In the genomic region with DNA sequence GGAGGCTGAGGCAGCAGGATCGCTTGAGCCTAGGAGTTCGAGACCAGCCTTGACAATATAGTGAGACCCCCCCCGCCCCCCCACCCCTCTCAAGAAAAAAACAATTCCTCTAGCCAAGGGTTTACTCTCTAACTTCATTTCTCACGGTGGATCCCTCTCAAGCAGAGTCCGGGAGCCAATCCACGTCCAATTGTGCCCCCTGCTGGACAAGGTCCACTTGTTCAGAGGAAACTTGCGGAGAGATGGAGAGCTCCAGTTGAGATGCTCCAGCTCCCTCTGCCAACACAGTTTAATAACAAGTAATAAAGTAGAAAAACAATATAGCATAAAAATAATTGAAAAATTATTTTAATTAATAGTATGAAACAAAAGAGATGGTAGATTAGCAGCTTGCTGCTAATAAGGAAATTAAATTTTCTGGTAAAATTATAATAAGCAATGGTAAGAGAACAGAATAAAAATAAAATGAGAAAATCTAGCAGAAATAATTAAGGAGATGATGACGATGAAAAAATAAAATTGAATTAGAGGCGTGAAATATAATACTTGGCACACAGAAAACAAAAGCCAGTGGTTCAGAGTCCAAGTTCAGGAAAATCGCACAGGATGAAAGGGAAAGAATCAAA, we compare ENCODE assay signal across 1 cellular context.
TF ChIP-seq lines count a peak whose summit lies in the region.

No MANE protein-coding gene starts in this region.

TF ChIP-seq in H1, 55 proteins besides CTCF, POLR2A, EP300 and RAD21 (continued from another document):
- TF ChIP-seq, protein P1, sequence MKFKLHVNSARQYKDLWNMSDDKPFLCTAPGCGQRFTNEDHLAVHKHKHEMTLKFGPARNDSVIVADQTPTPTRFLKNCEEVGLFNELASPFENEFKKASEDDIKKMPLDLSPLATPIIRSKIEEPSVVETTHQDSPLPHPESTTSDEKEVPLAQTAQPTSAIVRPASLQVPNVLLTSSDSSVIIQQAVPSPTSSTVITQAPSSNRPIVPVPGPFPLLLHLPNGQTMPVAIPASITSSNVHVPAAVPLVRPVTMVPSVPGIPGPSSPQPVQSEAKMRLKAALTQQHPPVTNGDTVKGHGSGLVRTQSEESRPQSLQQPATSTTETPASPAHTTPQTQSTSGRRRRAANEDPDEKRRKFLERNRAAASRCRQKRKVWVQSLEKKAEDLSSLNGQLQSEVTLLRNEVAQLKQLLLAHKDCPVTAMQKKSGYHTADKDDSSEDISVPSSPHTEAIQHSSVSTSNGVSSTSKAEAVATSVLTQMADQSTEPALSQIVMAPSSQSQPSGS (IDR thresholded peaks at IDR 0.05; ENCODE audit: low read length) = no peak
- TF ChIP-seq, protein P2, sequence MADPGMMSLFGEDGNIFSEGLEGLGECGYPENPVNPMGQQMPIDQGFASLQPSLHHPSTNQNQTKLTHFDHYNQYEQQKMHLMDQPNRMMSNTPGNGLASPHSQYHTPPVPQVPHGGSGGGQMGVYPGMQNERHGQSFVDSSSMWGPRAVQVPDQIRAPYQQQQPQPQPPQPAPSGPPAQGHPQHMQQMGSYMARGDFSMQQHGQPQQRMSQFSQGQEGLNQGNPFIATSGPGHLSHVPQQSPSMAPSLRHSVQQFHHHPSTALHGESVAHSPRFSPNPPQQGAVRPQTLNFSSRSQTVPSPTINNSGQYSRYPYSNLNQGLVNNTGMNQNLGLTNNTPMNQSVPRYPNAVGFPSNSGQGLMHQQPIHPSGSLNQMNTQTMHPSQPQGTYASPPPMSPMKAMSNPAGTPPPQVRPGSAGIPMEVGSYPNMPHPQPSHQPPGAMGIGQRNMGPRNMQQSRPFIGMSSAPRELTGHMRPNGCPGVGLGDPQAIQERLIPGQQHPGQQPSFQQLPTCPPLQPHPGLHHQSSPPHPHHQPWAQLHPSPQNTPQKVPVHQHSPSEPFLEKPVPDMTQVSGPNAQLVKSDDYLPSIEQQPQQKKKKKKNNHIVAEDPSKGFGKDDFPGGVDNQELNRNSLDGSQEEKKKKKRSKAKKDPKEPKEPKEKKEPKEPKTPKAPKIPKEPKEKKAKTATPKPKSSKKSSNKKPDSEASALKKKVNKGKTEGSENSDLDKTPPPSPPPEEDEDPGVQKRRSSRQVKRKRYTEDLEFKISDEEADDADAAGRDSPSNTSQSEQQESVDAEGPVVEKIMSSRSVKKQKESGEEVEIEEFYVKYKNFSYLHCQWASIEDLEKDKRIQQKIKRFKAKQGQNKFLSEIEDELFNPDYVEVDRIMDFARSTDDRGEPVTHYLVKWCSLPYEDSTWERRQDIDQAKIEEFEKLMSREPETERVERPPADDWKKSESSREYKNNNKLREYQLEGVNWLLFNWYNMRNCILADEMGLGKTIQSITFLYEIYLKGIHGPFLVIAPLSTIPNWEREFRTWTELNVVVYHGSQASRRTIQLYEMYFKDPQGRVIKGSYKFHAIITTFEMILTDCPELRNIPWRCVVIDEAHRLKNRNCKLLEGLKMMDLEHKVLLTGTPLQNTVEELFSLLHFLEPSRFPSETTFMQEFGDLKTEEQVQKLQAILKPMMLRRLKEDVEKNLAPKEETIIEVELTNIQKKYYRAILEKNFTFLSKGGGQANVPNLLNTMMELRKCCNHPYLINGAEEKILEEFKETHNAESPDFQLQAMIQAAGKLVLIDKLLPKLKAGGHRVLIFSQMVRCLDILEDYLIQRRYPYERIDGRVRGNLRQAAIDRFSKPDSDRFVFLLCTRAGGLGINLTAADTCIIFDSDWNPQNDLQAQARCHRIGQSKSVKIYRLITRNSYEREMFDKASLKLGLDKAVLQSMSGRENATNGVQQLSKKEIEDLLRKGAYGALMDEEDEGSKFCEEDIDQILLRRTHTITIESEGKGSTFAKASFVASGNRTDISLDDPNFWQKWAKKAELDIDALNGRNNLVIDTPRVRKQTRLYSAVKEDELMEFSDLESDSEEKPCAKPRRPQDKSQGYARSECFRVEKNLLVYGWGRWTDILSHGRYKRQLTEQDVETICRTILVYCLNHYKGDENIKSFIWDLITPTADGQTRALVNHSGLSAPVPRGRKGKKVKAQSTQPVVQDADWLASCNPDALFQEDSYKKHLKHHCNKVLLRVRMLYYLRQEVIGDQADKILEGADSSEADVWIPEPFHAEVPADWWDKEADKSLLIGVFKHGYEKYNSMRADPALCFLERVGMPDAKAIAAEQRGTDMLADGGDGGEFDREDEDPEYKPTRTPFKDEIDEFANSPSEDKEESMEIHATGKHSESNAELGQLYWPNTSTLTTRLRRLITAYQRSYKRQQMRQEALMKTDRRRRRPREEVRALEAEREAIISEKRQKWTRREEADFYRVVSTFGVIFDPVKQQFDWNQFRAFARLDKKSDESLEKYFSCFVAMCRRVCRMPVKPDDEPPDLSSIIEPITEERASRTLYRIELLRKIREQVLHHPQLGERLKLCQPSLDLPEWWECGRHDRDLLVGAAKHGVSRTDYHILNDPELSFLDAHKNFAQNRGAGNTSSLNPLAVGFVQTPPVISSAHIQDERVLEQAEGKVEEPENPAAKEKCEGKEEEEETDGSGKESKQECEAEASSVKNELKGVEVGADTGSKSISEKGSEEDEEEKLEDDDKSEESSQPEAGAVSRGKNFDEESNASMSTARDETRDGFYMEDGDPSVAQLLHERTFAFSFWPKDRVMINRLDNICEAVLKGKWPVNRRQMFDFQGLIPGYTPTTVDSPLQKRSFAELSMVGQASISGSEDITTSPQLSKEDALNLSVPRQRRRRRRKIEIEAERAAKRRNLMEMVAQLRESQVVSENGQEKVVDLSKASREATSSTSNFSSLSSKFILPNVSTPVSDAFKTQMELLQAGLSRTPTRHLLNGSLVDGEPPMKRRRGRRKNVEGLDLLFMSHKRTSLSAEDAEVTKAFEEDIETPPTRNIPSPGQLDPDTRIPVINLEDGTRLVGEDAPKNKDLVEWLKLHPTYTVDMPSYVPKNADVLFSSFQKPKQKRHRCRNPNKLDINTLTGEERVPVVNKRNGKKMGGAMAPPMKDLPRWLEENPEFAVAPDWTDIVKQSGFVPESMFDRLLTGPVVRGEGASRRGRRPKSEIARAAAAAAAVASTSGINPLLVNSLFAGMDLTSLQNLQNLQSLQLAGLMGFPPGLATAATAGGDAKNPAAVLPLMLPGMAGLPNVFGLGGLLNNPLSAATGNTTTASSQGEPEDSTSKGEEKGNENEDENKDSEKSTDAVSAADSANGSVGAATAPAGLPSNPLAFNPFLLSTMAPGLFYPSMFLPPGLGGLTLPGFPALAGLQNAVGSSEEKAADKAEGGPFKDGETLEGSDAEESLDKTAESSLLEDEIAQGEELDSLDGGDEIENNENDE (IDR thresholded peaks at IDR 0.05; ENCODE audit: insufficient replicate concordance, low read length) = no peak
- TF ChIP-seq, protein P3, sequence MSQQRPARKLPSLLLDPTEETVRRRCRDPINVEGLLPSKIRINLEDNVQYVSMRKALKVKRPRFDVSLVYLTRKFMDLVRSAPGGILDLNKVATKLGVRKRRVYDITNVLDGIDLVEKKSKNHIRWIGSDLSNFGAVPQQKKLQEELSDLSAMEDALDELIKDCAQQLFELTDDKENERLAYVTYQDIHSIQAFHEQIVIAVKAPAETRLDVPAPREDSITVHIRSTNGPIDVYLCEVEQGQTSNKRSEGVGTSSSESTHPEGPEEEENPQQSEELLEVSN (IDR thresholded peaks at IDR 0.05) = no peak
